17 cellular contexts compared by ENCODE assay signal in genomic region chr9:100070071-100070470, GRCh38. TPM values are rescaled to one million over a fixed set of nuclear protein-coding genes. Genes with fewer than 3 reads are reported as not detected.
A peak's percentile ranks its signal among the peaks of the same experiment; 100 is the strongest.
DNase-seq lines count a peak whose midpoint lies in the region; ATAC-seq, FAIRE-seq and TF ChIP-seq lines count a peak whose summit lies in the region.
"Had no signal": no experiment of that assay in that cellular context is flagged by ENCODE, and none has a peak within 500 bp of the region (broad histone marks: within the 10 kb centered on the region; RNA-seq: fewer than 3 reads in every experiment).

No MANE protein-coding gene starts in this region.

- H3K27me3 ChIP-seq in K562 (ENCODE audit: control insufficient read depth in 2 of 2, insufficient read depth in 2 of 2, low read length in 2 of 2) (no peaks in the 10 kb centered on the region), foreskin keratinocyte (no peaks in the 10 kb centered on the region), testis (no peaks in the 10 kb centered on the region)

- intact Hi-C loops in K562 (cut with micrococcal nuclease): loop anchor here (2.0 to 5.0 kb wide), 3 partner anchors 17 to 43 kb away; partner anchors contain the start of genes ERP44 and INVS
- intact Hi-C loops in testis (cut with DNase I; ENCODE audit: low total_unique reads): no loop called here

- H2AFZ ChIP-seq in K562 (ENCODE audit: low read depth, low read length): no peak overlapping the region
- H2AFZ ChIP-seq: GM23248 had no signal

- H3K36me3 ChIP-seq in K562 (ENCODE audit: control insufficient read depth, insufficient read depth, low read length) (0 out of 3 replicates have a peak, but pooled peaks cover 2% of the 10 kb centered on the region), testis (ENCODE audit: low read depth, missing control alignments) (no peaks in the 10 kb centered on the region)

- BruUV-seq in K562 (replicated peaks; lab: Mats Ljungman, UMichigan): no TSS peak

- H3K27me3 Mint-ChIP-seq in activated naive CD8-positive, alpha-beta T cell treated with anti-CD3 and anti-CD28 coated beads for 36 hours: no peaks in the 10 kb centered on the region
- H3K27me3 Mint-ChIP-seq: B cell; CD4-positive, alpha-beta T cell had no signal

- POLR2A ChIA-PET in K562 (lab: Yijun Ruan, JAX): interaction anchor here (0.7 kb wide), 1 partner anchor 11 kb away, joined by 3 read pairs; no protein-coding TSS in a partner anchor

- in situ Hi-C loops in K562 (cut with MboI): no loop called here

- ATAC-seq in K562 (peak; percentile 43), foreskin keratinocyte (peak; percentile 72)

- no peaks in the 10 kb centered on the region for H4K20me1 ChIP-seq in K562 (replicated peaks; ENCODE audit: control insufficient read depth, insufficient read depth, low read length)

- peaks cover 16% of the 10 kb centered on the region for H3K4me1 Mint-ChIP-seq in activated naive CD8-positive, alpha-beta T cell treated with anti-CD3 and anti-CD28 coated beads for 36 hours

- TF ChIP-seq RAD21 in K562 (CRISPR knock-in tag; conservative IDR thresholded peaks at IDR 0.05 in 1 of 2, IDR thresholded peaks at IDR 0.05 in 1 of 2): no peak

- DNase-seq in DMS53 (lab: John Stamatoyannopoulos, UW) (peak; percentile 8), DMS53 treated with DMSO at 0.1 percent for 48 hours (lab: John Stamatoyannopoulos, UW; ENCODE audit: unreplicated experiment) (no peak), HPDE6-E6E7 (ENCODE audit: extremely low spot score) (peak; percentile 3), K562 (ENCODE audit: extremely low read depth in 1 of 4, low spot score in 3 of 4) (no peak), foreskin keratinocyte (peak; percentile 15 to 39), testis (no peak)
- DNase-seq in activated naive CD8-positive, alpha-beta T cell treated with anti-CD3 and anti-CD28 coated beads for 36 hours: no peak
- no peak for DNase-seq in effector CD8-positive, alpha-beta T cell (lab: John Stamatoyannopoulos, UW)
- DNase-seq: ACHN; C1 segment of cervical spinal cord; CD4-positive, alpha-beta T cell; DMS153; GM23248; H7; IMR-90 had no signal

- H3K79me2 ChIP-seq in K562 (ENCODE audit: control insufficient read depth, insufficient read depth, low read length): peaks cover 73% of the 10 kb centered on the region

- TF ChIP-seq CTCF in K562 (IDR thresholded peaks at IDR 0.05 in 2 of 3, conservative IDR thresholded peaks at IDR 0.05 in 1 of 3; ENCODE audit: insufficient read depth in 2 of 3, low read depth in 1 of 3, low read length in 3 of 3): no peak
- no peak for TF ChIP-seq CTCF in foreskin keratinocyte (conservative IDR thresholded peaks at IDR 0.05)
- no peak for TF ChIP-seq CTCF in testis (IDR thresholded peaks at IDR 0.05)

- TF ChIP-seq EP300 in K562 (IDR thresholded peaks at IDR 0.05; ENCODE audit: low read length): no peak

- TF ChIP-seq POLR2A in K562 (conservative IDR thresholded peaks at IDR 0.05): no peak
- TF ChIP-seq POLR2A in testis (IDR thresholded peaks at IDR 0.05): no peak

- no peak overlapping the region for H3K4me3 Mint-ChIP-seq in activated naive CD8-positive, alpha-beta T cell treated with anti-CD3 and anti-CD28 coated beads for 36 hours
- H3K4me3 Mint-ChIP-seq: B cell; CD4-positive, alpha-beta T cell had no signal

- H3K9ac ChIP-seq in K562 (ENCODE audit: insufficient read depth in 1 of 2, low read depth in 2 of 2, low read length in 2 of 2): peak overlapping the region in 1 of 2 experiments; percentile 36; a peak in 1 of 4 replicates
- H3K9ac ChIP-seq: GM23248 had no signal

- peak overlapping the region; percentile 51 for H3K4me2 ChIP-seq in K562 (ENCODE audit: insufficient read depth, low read length)

- CTCF ChIA-PET in K562 (lab: Yijun Ruan, JAX; ENCODE audit: low intra/inter-chr PET ratio): no interaction called here

- H3K9me1 ChIP-seq in K562 (ENCODE audit: control insufficient read depth, insufficient read depth, low read length): no peaks in the 10 kb centered on the region

- peaks cover 12% of the 10 kb centered on the region for H3K36me3 Mint-ChIP-seq in activated naive CD8-positive, alpha-beta T cell treated with anti-CD3 and anti-CD28 coated beads for 36 hours

- H3K27ac Mint-ChIP-seq in activated naive CD8-positive, alpha-beta T cell treated with anti-CD3 and anti-CD28 coated beads for 36 hours: no peak overlapping the region
- H3K27ac Mint-ChIP-seq: B cell; CD4-positive, alpha-beta T cell had no signal

- FAIRE-seq in K562 (lab: Jason Lieb, UNC): no peak

- H3K9me3 Mint-ChIP-seq in activated naive CD8-positive, alpha-beta T cell treated with anti-CD3 and anti-CD28 coated beads for 36 hours: no peaks in the 10 kb centered on the region
- H3K9me3 Mint-ChIP-seq: CD4-positive, alpha-beta T cell had no signal

- H3K4me3 ChIP-seq in K562: no peak overlapping the region
- no peak overlapping the region for H3K4me3 ChIP-seq in testis
- H3K4me3 ChIP-seq: GM23248 had no signal

- peak overlapping the region; percentile 63 for H3K27ac ChIP-seq in K562 (ENCODE audit: extremely low read depth, low read depth, low read length)
- no peak overlapping the region for H3K27ac ChIP-seq in foreskin keratinocyte
- peak overlapping the region in 1 of 2 donors; percentile 1 for H3K27ac ChIP-seq in testis
- H3K27ac ChIP-seq: 22Rv1, GM23248 had no signal

- H3K4me1 ChIP-seq in K562 (replicated peaks in 1 of 2; ENCODE audit: control insufficient read depth in 2 of 2, insufficient read depth in 2 of 2, low read length in 2 of 2) (peaks cover 27 to 42% of the 10 kb centered on the region in 2 experiments; a peak in 4 of 5 replicates), foreskin keratinocyte (peaks cover 14% of the 10 kb centered on the region), testis (peaks cover 21% of the 10 kb centered on the region)

- H3K9me3 ChIP-seq in K562 (replicated peaks; ENCODE audit: control insufficient read depth, insufficient read depth, low read depth, low read length): no peaks in the 10 kb centered on the region
- H3K9me3 ChIP-seq in testis: no peaks in the 10 kb centered on the region

TF ChIP-seq in K562, 482 proteins besides CTCF, POLR2A, EP300 and RAD21 (continues in another document):
- peak; percentile 66 for TF ChIP-seq C11orf30 (IDR thresholded peaks at IDR 0.05; ENCODE audit: low read depth)
- peak; percentile 86 for TF ChIP-seq ZNF316 (IDR thresholded peaks at IDR 0.05)
- TF ChIP-seq MAFG (tag; conservative IDR thresholded peaks at IDR 0.05): peak; percentile 62
- no peak for TF ChIP-seq U2AF2 (optimal IDR thresholded peaks at IDR 0.05; ENCODE audit: low read depth, low read length)
- TF ChIP-seq FOXA3 (CRISPR knock-in tag; conservative IDR thresholded peaks at IDR 0.05 in 1 of 2, IDR thresholded peaks at IDR 0.05 in 1 of 2): peak in 1 of 2 experiments; percentile 63; a peak in 2 of 4 replicates
- no peak for TF ChIP-seq SUPT5H (IDR thresholded peaks at IDR 0.05)
- no peak for TF ChIP-seq ZNF197 (CRISPR knock-in tag; IDR thresholded peaks at IDR 0.05; ENCODE audit: low read depth)

RNA-seq across cellular contexts. Expression of gene ERP44, which starts 28.7 kb away (rescaled TPM):
- total RNA-seq in K562 (2011; cell fraction: chromatin; rRNA removed; ENCODE audit: low replicate concordance): 13.0 and 31.7 TPM in 2 replicates
- total RNA-seq in K562 (2011; cell fraction: nucleolus; rRNA removed): 15.8 and 16.5 TPM in 2 replicates
- 28.2 and 28.9 TPM in 2 replicates for total RNA-seq in K562 (2011; cell fraction: nucleoplasm; rRNA removed)
- total RNA-seq in K562 (2014; rRNA removed) (9.2 and 11.4 TPM in 2 replicates), K562 (2014; rRNA removed; fragmentation: Illumina TruSeq; extraction: Trizol) (18.4 and 19.0 TPM in 2 replicates), K562 (2015; rRNA removed; fragmentation: Illumina TruSeq; extraction: Trizol) (21.8 and 22.6 TPM in 2 replicates), K562 (2021) (14.8 and 16.0 TPM in 2 replicates), foreskin keratinocyte (19.8 and 23.6 TPM in 2 replicates), testis (10 to 100 TPM; 14.6 to 18.3 TPM)
- polyA plus RNA-seq in K562 (2011; rRNA removed) (13.6 and 15.9 TPM in 2 replicates), K562 (2014; fragmentation: Illumina TruSeq; extraction: Trizol) (19.7 and 23.4 TPM in 2 replicates), K562 (2014; fragmentation: Nextera tagmentation; extraction: Ambion mirVana) (10 to 100 TPM; 10.8 to 11.2 TPM), K562 (2014; rRNA removed) (13.0 and 13.1 TPM in 2 replicates), foreskin keratinocyte (16.4 and 17.8 TPM in 2 replicates), testis (ENCODE audit: insufficient read depth, low read depth, low replicate concordance) (17.8 TPM)
- 4.4 and 8.7 TPM in 2 replicates for polyA plus RNA-seq in K562 (2011; cell fraction: cytosol; rRNA removed)
- 6.9 and 12.3 TPM in 2 replicates for polyA plus RNA-seq in K562 (2011; cell fraction: nucleus; rRNA removed)
- 17.1 and 24.6 TPM in 2 replicates for polyA plus RNA-seq in K562 (2012)
- polyA minus RNA-seq in K562 (2011; rRNA and poly(A)+ RNA removed): 10.9 and 16.5 TPM in 2 replicates
- polyA minus RNA-seq in K562 (2011; cell fraction: cytosol; rRNA and poly(A)+ RNA removed): 9.2 and 9.9 TPM in 2 replicates
- 10.1 and 20.0 TPM in 2 replicates for polyA minus RNA-seq in K562 (2011; cell fraction: nucleus; rRNA and poly(A)+ RNA removed)
- total RNA-seq in activated naive CD8-positive, alpha-beta T cell treated with anti-CD3 and anti-CD28 coated beads for 36 hours: 10 to 100 TPM; 11.4 to 11.6 TPM

RNA-seq across cellular contexts. Expression of gene INVS, which starts 29.0 kb away (rescaled TPM):
- total RNA-seq in K562 (2011; cell fraction: chromatin; rRNA removed; ENCODE audit: low replicate concordance): 61.9 and 123 TPM in 2 replicates
- 31.5 and 34.7 TPM in 2 replicates for total RNA-seq in K562 (2011; cell fraction: nucleolus; rRNA removed)
- total RNA-seq in K562 (2011; cell fraction: nucleoplasm; rRNA removed): 62.6 and 89.5 TPM in 2 replicates
- total RNA-seq in K562 (2014; rRNA removed) (9.2 and 10.9 TPM in 2 replicates), K562 (2014; rRNA removed; fragmentation: Illumina TruSeq; extraction: Trizol) (12.5 and 12.7 TPM in 2 replicates), K562 (2015; rRNA removed; fragmentation: Illumina TruSeq; extraction: Trizol) (11.2 and 12.9 TPM in 2 replicates), K562 (2021) (9.0 and 10.1 TPM in 2 replicates), foreskin keratinocyte (20.4 and 21.2 TPM in 2 replicates), testis (10 to 100 TPM; 31.7 to 37.1 TPM)
- polyA plus RNA-seq in K562 (2011; rRNA removed) (17.9 and 18.5 TPM in 2 replicates), K562 (2014; fragmentation: Illumina TruSeq; extraction: Trizol) (8.2 and 10.0 TPM in 2 replicates), K562 (2014; fragmentation: Nextera tagmentation; extraction: Ambion mirVana) (under 1 TPM; 0.77 to 0.91 TPM), K562 (2014; rRNA removed) (9.6 and 10.2 TPM in 2 replicates), foreskin keratinocyte (4.6 and 6.1 TPM in 2 replicates), testis (ENCODE audit: insufficient read depth, low read depth, low replicate concordance) (13.3 TPM)
- polyA plus RNA-seq in K562 (2011; cell fraction: cytosol; rRNA removed): 5.7 and 8.4 TPM in 2 replicates
- polyA plus RNA-seq in K562 (2011; cell fraction: nucleus; rRNA removed): 42.8 and 47.5 TPM in 2 replicates
- 7.0 and 8.8 TPM in 2 replicates for polyA plus RNA-seq in K562 (2012)
- polyA minus RNA-seq in K562 (2011; rRNA and poly(A)+ RNA removed): 46.9 and 55.3 TPM in 2 replicates
- polyA minus RNA-seq in K562 (2011; cell fraction: cytosol; rRNA and poly(A)+ RNA removed): 8.7 and 13.2 TPM in 2 replicates
- polyA minus RNA-seq in K562 (2011; cell fraction: nucleus; rRNA and poly(A)+ RNA removed): 32.9 and 60.0 TPM in 2 replicates
- 10 to 100 TPM; 16.4 to 16.8 TPM for total RNA-seq in activated naive CD8-positive, alpha-beta T cell treated with anti-CD3 and anti-CD28 coated beads for 36 hours

Comparison
In these comparisons a context has a peak if more than half of its experiments do, and no peak if none do; other contexts are left out.
1. DNase-seq: peak in DMS53 (single experiment), HPDE6-E6E7 (single experiment) and foreskin keratinocyte (2 of 2); none in DMS53 treated with DMSO at 0.1 percent for 48 hours (single experiment), K562 (0 of 4), activated naive CD8-positive, alpha-beta T cell treated with anti-CD3 and anti-CD28 coated beads for 36 hours (single experiment), testis (single experiment) and effector CD8-positive, alpha-beta T cell (single experiment).